8 cellular contexts compared by ENCODE assay signal in the genomic region with DNA sequence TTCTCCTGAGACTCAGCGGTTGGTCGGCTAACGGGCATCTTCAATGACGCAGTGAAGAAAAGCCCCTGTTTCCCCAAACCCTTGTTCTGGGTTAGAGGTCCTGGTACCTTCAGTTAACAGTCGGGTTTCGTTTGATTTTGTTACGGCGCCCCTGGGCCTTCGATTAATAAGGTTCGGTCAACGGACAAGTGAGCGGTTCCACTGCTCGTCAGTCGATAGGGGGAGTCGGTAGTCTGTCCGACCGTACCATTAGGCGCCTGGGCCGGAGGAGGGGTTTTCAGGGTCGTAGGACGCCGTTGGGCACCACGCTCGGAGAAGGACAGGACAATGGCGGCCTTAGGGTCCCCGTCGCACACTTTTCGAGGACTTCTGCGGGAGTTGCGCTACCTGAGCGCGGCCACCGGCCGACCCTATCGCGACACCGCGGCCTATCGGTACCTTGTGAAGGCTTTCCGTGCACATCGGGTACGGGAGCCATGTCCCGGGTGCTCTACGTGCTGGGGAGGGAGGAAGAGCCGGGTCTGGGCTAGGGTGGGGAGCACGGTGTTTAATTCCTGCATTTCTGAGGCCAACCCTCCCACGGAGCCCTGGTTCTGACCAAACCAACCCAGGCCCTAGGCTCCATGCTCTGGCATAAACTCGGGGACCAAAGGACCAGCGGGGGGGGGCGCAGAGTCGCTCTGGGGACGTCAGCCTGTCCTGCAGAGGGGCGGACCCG. TPM values are rescaled to one million over a fixed set of nuclear protein-coding genes. Genes with fewer than 3 reads are reported as not detected.
DNase-seq lines count a peak whose midpoint lies in the region; ATAC-seq, FAIRE-seq and TF ChIP-seq lines count a peak whose summit lies in the region.

FMC1 (plus strand) TSS at position 280 of the 718 bp plus-strand sequence; CDS start at position 328, 48 bp downstream.

- 0% methylated on average over 22 to 54 of the region's 54 CpGs for WGBS in spleen, 5 donors

- DNase-seq in AG08396 (ENCODE audit: low spot score) (peak; percentile 87), NCI-H2171 treated with DMSO at 0.1 percent for 48 hours (lab: John Stamatoyannopoulos, UW) (peak; percentile 94), bronchial epithelial cell (ENCODE audit: low read depth) (peak; percentile 83), inferior parietal cortex (ENCODE audit: extremely low spot score) (peak; percentile 92), spleen (peak; percentile 96)

- peaks cover 9 to 45% (median 24%) of the 10 kb centered on the region in 6 donors for H3K4me1 ChIP-seq in spleen

- TF ChIP-seq POLR2A in spleen (IDR thresholded peaks at IDR 0.05) = peak in 1 of 3 donors; percentile 16

- H3K27ac ChIP-seq in spleen = peak within 1 kb of the TSS; percentile 98 to 100 (median 100)

- H3K9me3 ChIP-seq in spleen = peaks cover 0 to 7% (median 0%) of the 10 kb centered on the region in 8 donors

- TF ChIP-seq CTCF in WI38 (IDR thresholded peaks at IDR 0.05; ENCODE audit: low read depth, low read length) (0 out of 2 replicates have a peak, but pooled peaks have one; percentile 13), bronchial epithelial cell (IDR thresholded peaks at IDR 0.05; ENCODE audit: insufficient read depth, low read length, severe bottlenecking) (peak; percentile 47), spleen (IDR thresholded peaks at IDR 0.05 in 8 of 11, conservative IDR thresholded peaks at IDR 0.05 in 3 of 11) (peak in 9 of 11 experiments; percentile 30 to 67 (median 59))

- H3K4me3 ChIP-seq in WI38 (ENCODE audit: low read depth, low read length) (peak within 1 kb of the TSS; percentile 91), bronchial epithelial cell (ENCODE audit: low read depth, low read length) (peak within 1 kb of the TSS; percentile 97), spleen (peak within 1 kb of the TSS; percentile 60 to 88 (median 74))

- intact Hi-C loops in spleen (cut with DNase I; ENCODE audit: low total_unique reads) = loop anchor here (2.0 kb wide), 1 partner anchor 18 kb away; the partner anchor contains the start of gene LUC7L2

- no peak for FAIRE-seq in bronchial epithelial cell (lab: Jason Lieb, UNC)

- ATAC-seq in GM18870 (IDR thresholded peaks at IDR 0.05; ENCODE audit: unreplicated experiment) (peak; percentile 37), HG03108 (IDR thresholded peaks at IDR 0.05; ENCODE audit: unreplicated experiment) (peak; percentile 47)

- peaks cover 2% of the 10 kb centered on the region for H3K36me3 ChIP-seq in bronchial epithelial cell (ENCODE audit: control insufficient read depth, insufficient read depth, low read length)
- H3K36me3 ChIP-seq in spleen = peaks cover 0 to 11% (median 5%) of the 10 kb centered on the region in 6 donors

- H3K27me3 ChIP-seq in bronchial epithelial cell (ENCODE audit: control insufficient read depth, insufficient read depth, low read length) (no peaks in the 10 kb centered on the region), spleen (replicated peaks in 1 of 7) (no peaks in the 10 kb centered on the region)

RNA-seq across cellular contexts. Expression of gene FMC1, which starts in this region (rescaled TPM):
- 1.6 and 7.0 TPM in 2 replicates for total RNA-seq in bronchial epithelial cell
- total RNA-seq in spleen = 10 to 100 TPM in 3 of 7 donors, 1 to 10 TPM in 4; 4.3 to 12.9 (median 8.8) TPM
- polyA plus RNA-seq in spleen = 10 to 100 TPM; 21.2 to 26.2 (median 26.2) TPM

Comparison
In these comparisons a context has a peak if more than half of its experiments do, and no peak if none do; other contexts are left out.
1. Peak in every context shown above with its lines: DNase-seq, ATAC-seq, H3K4me3 ChIP-seq and H3K27ac ChIP-seq.